ENCODE assay signal across 1 cellular context in genomic region chr15:45198337-45199135, GRCh38.
TF ChIP-seq lines count a peak whose summit lies in the region.

No MANE protein-coding gene starts in this region.

TF ChIP-seq in WTC11, 78 proteins besides CTCF, POLR2A, EP300 and RAD21 (continued from another document):
- TF ChIP-seq, protein P1, sequence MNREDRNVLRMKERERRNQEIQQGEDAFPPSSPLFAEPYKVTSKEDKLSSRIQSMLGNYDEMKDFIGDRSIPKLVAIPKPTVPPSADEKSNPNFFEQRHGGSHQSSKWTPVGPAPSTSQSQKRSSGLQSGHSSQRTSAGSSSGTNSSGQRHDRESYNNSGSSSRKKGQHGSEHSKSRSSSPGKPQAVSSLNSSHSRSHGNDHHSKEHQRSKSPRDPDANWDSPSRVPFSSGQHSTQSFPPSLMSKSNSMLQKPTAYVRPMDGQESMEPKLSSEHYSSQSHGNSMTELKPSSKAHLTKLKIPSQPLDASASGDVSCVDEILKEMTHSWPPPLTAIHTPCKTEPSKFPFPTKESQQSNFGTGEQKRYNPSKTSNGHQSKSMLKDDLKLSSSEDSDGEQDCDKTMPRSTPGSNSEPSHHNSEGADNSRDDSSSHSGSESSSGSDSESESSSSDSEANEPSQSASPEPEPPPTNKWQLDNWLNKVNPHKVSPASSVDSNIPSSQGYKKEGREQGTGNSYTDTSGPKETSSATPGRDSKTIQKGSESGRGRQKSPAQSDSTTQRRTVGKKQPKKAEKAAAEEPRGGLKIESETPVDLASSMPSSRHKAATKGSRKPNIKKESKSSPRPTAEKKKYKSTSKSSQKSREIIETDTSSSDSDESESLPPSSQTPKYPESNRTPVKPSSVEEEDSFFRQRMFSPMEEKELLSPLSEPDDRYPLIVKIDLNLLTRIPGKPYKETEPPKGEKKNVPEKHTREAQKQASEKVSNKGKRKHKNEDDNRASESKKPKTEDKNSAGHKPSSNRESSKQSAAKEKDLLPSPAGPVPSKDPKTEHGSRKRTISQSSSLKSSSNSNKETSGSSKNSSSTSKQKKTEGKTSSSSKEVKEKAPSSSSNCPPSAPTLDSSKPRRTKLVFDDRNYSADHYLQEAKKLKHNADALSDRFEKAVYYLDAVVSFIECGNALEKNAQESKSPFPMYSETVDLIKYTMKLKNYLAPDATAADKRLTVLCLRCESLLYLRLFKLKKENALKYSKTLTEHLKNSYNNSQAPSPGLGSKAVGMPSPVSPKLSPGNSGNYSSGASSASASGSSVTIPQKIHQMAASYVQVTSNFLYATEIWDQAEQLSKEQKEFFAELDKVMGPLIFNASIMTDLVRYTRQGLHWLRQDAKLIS (CRISPR knock-in tag; IDR thresholded peaks at IDR 0.05; ENCODE audit: borderline replicate concordance) = no peak
- TF ChIP-seq ZNF263 (CRISPR knock-in tag; IDR thresholded peaks at IDR 0.05; ENCODE audit: low read depth) = no peak
- no peak for TF ChIP-seq TP53 (CRISPR knock-in tag; IDR thresholded peaks at IDR 0.05)
- no peak for TF ChIP-seq ZMAT4 (CRISPR knock-in tag; IDR thresholded peaks at IDR 0.05)
- TF ChIP-seq, protein P2, sequence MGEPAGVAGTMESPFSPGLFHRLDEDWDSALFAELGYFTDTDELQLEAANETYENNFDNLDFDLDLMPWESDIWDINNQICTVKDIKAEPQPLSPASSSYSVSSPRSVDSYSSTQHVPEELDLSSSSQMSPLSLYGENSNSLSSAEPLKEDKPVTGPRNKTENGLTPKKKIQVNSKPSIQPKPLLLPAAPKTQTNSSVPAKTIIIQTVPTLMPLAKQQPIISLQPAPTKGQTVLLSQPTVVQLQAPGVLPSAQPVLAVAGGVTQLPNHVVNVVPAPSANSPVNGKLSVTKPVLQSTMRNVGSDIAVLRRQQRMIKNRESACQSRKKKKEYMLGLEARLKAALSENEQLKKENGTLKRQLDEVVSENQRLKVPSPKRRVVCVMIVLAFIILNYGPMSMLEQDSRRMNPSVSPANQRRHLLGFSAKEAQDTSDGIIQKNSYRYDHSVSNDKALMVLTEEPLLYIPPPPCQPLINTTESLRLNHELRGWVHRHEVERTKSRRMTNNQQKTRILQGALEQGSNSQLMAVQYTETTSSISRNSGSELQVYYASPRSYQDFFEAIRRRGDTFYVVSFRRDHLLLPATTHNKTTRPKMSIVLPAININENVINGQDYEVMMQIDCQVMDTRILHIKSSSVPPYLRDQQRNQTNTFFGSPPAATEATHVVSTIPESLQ (CRISPR knock-in tag; IDR thresholded peaks at IDR 0.05) = no peak
- TF ChIP-seq ZNF423 (CRISPR knock-in tag; IDR thresholded peaks at IDR 0.05) = peak; percentile 28; the same call in 1 of the 2 replicates
- no peak for TF ChIP-seq ESRRA (CRISPR knock-in tag; IDR thresholded peaks at IDR 0.05; ENCODE audit: borderline replicate concordance)
- TF ChIP-seq PREB (CRISPR knock-in tag; IDR thresholded peaks at IDR 0.05; ENCODE audit: borderline replicate concordance) = no peak
- TF ChIP-seq, protein P3, sequence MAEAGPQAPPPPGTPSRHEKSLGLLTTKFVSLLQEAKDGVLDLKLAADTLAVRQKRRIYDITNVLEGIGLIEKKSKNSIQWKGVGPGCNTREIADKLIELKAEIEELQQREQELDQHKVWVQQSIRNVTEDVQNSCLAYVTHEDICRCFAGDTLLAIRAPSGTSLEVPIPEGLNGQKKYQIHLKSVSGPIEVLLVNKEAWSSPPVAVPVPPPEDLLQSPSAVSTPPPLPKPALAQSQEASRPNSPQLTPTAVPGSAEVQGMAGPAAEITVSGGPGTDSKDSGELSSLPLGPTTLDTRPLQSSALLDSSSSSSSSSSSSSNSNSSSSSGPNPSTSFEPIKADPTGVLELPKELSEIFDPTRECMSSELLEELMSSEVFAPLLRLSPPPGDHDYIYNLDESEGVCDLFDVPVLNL (CRISPR knock-in tag; IDR thresholded peaks at IDR 0.05; ENCODE audit: borderline replicate concordance, low read depth) = no peak
- TF ChIP-seq, protein P4, sequence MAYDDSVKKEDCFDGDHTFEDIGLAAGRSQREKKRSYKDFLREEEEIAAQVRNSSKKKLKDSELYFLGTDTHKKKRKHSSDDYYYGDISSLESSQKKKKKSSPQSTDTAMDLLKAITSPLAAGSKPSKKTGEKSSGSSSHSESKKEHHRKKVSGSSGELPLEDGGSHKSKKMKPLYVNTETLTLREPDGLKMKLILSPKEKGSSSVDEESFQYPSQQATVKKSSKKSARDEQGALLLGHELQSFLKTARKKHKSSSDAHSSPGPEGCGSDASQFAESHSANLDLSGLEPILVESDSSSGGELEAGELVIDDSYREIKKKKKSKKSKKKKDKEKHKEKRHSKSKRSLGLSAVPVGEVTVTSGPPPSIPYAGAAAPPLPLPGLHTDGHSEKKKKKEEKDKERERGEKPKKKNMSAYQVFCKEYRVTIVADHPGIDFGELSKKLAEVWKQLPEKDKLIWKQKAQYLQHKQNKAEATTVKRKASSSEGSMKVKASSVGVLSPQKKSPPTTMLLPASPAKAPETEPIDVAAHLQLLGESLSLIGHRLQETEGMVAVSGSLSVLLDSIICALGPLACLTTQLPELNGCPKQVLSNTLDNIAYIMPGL (CRISPR knock-in tag; IDR thresholded peaks at IDR 0.05) = peak; percentile 70
- no peak for TF ChIP-seq USF1 (CRISPR knock-in tag; IDR thresholded peaks at IDR 0.05)
- no peak for TF ChIP-seq ZNF425 (CRISPR knock-in tag; conservative IDR thresholded peaks at IDR 0.05)
- TF ChIP-seq, protein P5, sequence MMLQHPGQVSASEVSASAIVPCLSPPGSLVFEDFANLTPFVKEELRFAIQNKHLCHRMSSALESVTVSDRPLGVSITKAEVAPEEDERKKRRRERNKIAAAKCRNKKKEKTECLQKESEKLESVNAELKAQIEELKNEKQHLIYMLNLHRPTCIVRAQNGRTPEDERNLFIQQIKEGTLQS (CRISPR knock-in tag; conservative IDR thresholded peaks at IDR 0.05) = no peak
- TF ChIP-seq GABPB1 (CRISPR knock-in tag; IDR thresholded peaks at IDR 0.05) = peak; percentile 49; the same call in 1 of the 2 replicates
TF ChIP-seq in WTC11: peak in this region for 9.
